ENCODE assay signal across 1 cellular context in the genomic region with DNA sequence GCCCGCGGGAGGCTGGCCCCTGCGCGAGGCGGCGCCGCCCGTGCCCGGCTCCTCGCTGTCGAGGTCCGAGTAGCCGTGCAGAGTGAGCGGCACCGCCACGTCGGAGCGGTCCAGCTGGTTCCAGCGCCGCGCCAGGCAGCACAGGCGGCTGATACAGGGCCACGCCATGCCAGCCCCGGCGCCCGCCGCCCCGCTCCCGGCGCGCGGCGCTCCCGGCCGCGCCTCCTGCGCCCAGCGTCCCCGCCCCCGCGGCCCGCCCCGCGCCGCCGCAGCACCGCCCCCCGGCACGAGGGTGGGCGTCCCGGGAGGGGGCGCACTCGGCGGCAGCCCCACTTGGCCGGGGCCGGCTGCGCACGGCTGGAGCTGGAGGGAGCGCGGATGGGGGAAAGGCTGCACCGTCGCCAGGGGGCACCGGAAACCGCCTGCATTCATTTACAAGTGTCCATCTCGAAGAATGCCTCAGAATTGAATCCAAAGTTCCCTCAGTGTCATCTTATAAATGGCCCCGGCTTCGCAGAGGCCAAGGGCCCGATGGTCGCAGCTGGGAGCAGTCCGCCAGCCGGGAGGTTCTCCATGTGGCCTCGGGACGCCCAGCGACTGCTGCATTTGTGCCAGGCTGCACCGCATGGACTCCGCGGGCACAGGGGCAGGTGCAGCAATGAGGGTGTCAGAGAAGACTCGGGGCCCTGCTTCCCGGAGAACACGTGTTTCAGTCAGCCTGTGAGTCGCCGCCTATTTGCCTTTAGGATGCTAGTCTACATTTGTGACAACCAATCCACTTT.
TF ChIP-seq lines count a peak whose summit lies in the region.

A gene (minus strand): TSS at position 198 of the 782 bp plus-strand sequence. CDS start 30 bp downstream, at position 168.

TF ChIP-seq in HEK293, 187 proteins besides CTCF, POLR2A, EP300 and RAD21 (continued from another document and continues in another):
- TF ChIP-seq ZBTB48 (tag by site-specific recombination; IDR thresholded peaks at IDR 0.05) = no peak; the same call in 1 of the 2 replicates
- TF ChIP-seq ZNF302 (tag by site-specific recombination; IDR thresholded peaks at IDR 0.05; ENCODE audit: low read depth) = no peak
- TF ChIP-seq YY2 (tag by site-specific recombination; IDR thresholded peaks at IDR 0.05) = no peak
- TF ChIP-seq, protein P1, sequence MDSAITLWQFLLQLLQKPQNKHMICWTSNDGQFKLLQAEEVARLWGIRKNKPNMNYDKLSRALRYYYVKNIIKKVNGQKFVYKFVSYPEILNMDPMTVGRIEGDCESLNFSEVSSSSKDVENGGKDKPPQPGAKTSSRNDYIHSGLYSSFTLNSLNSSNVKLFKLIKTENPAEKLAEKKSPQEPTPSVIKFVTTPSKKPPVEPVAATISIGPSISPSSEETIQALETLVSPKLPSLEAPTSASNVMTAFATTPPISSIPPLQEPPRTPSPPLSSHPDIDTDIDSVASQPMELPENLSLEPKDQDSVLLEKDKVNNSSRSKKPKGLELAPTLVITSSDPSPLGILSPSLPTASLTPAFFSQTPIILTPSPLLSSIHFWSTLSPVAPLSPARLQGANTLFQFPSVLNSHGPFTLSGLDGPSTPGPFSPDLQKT (IDR thresholded peaks at IDR 0.05; ENCODE audit: borderline replicate concordance, low read depth, low read length) = no peak
- no peak for TF ChIP-seq ZNF37A (tag by site-specific recombination; IDR thresholded peaks at IDR 0.05)
- no peak for TF ChIP-seq KLF10 (tag by site-specific recombination; IDR thresholded peaks at IDR 0.05)
- no peak for TF ChIP-seq ZNF433 (tag by site-specific recombination; IDR thresholded peaks at IDR 0.05; ENCODE audit: low read depth)
- TF ChIP-seq, protein P2, sequence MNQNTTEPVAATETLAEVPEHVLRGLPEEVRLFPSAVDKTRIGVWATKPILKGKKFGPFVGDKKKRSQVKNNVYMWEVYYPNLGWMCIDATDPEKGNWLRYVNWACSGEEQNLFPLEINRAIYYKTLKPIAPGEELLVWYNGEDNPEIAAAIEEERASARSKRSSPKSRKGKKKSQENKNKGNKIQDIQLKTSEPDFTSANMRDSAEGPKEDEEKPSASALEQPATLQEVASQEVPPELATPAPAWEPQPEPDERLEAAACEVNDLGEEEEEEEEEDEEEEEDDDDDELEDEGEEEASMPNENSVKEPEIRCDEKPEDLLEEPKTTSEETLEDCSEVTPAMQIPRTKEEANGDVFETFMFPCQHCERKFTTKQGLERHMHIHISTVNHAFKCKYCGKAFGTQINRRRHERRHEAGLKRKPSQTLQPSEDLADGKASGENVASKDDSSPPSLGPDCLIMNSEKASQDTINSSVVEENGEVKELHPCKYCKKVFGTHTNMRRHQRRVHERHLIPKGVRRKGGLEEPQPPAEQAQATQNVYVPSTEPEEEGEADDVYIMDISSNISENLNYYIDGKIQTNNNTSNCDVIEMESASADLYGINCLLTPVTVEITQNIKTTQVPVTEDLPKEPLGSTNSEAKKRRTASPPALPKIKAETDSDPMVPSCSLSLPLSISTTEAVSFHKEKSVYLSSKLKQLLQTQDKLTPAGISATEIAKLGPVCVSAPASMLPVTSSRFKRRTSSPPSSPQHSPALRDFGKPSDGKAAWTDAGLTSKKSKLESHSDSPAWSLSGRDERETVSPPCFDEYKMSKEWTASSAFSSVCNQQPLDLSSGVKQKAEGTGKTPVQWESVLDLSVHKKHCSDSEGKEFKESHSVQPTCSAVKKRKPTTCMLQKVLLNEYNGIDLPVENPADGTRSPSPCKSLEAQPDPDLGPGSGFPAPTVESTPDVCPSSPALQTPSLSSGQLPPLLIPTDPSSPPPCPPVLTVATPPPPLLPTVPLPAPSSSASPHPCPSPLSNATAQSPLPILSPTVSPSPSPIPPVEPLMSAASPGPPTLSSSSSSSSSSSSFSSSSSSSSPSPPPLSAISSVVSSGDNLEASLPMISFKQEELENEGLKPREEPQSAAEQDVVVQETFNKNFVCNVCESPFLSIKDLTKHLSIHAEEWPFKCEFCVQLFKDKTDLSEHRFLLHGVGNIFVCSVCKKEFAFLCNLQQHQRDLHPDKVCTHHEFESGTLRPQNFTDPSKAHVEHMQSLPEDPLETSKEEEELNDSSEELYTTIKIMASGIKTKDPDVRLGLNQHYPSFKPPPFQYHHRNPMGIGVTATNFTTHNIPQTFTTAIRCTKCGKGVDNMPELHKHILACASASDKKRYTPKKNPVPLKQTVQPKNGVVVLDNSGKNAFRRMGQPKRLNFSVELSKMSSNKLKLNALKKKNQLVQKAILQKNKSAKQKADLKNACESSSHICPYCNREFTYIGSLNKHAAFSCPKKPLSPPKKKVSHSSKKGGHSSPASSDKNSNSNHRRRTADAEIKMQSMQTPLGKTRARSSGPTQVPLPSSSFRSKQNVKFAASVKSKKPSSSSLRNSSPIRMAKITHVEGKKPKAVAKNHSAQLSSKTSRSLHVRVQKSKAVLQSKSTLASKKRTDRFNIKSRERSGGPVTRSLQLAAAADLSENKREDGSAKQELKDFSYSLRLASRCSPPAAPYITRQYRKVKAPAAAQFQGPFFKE (tag by site-specific recombination; IDR thresholded peaks at IDR 0.05; ENCODE audit: borderline replicate concordance) = no peak
- TF ChIP-seq ZNF10 (tag by site-specific recombination; IDR thresholded peaks at IDR 0.05) = no peak
- no peak for TF ChIP-seq ZNF529 (tag by site-specific recombination; IDR thresholded peaks at IDR 0.05; ENCODE audit: insufficient replicate concordance)
- TF ChIP-seq ZNF426 (tag by site-specific recombination; IDR thresholded peaks at IDR 0.05) = no peak
- no peak for TF ChIP-seq ZNF248 (tag by site-specific recombination; IDR thresholded peaks at IDR 0.05)
- TF ChIP-seq ZIC2 (tag by site-specific recombination; IDR thresholded peaks at IDR 0.05) = peak; percentile 47
- TF ChIP-seq RBAK (tag by site-specific recombination; IDR thresholded peaks at IDR 0.05) = no peak
- TF ChIP-seq ZNF146 (tag by site-specific recombination; IDR thresholded peaks at IDR 0.05) = no peak
- TF ChIP-seq ZNF311 (tag by site-specific recombination; IDR thresholded peaks at IDR 0.05; ENCODE audit: borderline replicate concordance) = no peak
- TF ChIP-seq, protein P3, sequence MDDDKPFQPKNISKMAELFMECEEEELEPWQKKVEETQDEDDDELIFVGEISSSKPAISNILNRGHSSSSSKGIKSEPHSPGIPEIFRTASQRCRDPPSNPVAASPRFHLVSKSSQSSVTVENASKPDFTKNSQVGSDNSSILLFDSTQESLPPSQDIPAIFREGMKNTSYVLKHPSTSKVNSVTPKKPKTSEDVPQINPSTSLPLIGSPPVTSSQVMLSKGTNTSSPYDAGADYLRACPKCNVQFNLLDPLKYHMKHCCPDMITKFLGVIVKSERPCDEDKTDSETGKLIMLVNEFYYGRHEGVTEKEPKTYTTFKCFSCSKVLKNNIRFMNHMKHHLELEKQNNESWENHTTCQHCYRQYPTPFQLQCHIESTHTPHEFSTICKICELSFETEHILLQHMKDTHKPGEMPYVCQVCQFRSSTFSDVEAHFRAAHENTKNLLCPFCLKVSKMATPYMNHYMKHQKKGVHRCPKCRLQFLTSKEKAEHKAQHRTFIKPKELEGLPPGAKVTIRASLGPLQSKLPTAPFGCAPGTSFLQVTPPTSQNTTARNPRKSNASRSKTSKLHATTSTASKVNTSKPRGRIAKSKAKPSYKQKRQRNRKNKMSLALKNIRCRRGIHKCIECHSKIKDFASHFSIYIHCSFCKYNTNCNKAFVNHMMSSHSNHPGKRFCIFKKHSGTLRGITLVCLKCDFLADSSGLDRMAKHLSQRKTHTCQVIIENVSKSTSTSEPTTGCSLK (tag by site-specific recombination; IDR thresholded peaks at IDR 0.05) = no peak
- no peak for TF ChIP-seq ZNF560 (tag by site-specific recombination; IDR thresholded peaks at IDR 0.05; ENCODE audit: borderline replicate concordance)
- no peak for TF ChIP-seq ZNF350 (tag by site-specific recombination; IDR thresholded peaks at IDR 0.05)
- no peak for TF ChIP-seq ZNF623 (tag by site-specific recombination; IDR thresholded peaks at IDR 0.05)
- no peak for TF ChIP-seq ZNF558 (tag by site-specific recombination; IDR thresholded peaks at IDR 0.05)
- no peak for TF ChIP-seq ZNF423 (tag by site-specific recombination; IDR thresholded peaks at IDR 0.05)
- TF ChIP-seq, protein P4, sequence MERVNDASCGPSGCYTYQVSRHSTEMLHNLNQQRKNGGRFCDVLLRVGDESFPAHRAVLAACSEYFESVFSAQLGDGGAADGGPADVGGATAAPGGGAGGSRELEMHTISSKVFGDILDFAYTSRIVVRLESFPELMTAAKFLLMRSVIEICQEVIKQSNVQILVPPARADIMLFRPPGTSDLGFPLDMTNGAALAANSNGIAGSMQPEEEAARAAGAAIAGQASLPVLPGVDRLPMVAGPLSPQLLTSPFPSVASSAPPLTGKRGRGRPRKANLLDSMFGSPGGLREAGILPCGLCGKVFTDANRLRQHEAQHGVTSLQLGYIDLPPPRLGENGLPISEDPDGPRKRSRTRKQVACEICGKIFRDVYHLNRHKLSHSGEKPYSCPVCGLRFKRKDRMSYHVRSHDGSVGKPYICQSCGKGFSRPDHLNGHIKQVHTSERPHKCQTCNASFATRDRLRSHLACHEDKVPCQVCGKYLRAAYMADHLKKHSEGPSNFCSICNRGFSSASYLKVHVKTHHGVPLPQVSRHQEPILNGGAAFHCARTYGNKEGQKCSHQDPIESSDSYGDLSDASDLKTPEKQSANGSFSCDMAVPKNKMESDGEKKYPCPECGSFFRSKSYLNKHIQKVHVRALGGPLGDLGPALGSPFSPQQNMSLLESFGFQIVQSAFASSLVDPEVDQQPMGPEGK (tag by site-specific recombination; IDR thresholded peaks at IDR 0.05) = peak; percentile 46; the same call in 1 of the 2 replicates
- no peak for TF ChIP-seq ZNF169 (tag by site-specific recombination; IDR thresholded peaks at IDR 0.05)
- TF ChIP-seq, protein P5, sequence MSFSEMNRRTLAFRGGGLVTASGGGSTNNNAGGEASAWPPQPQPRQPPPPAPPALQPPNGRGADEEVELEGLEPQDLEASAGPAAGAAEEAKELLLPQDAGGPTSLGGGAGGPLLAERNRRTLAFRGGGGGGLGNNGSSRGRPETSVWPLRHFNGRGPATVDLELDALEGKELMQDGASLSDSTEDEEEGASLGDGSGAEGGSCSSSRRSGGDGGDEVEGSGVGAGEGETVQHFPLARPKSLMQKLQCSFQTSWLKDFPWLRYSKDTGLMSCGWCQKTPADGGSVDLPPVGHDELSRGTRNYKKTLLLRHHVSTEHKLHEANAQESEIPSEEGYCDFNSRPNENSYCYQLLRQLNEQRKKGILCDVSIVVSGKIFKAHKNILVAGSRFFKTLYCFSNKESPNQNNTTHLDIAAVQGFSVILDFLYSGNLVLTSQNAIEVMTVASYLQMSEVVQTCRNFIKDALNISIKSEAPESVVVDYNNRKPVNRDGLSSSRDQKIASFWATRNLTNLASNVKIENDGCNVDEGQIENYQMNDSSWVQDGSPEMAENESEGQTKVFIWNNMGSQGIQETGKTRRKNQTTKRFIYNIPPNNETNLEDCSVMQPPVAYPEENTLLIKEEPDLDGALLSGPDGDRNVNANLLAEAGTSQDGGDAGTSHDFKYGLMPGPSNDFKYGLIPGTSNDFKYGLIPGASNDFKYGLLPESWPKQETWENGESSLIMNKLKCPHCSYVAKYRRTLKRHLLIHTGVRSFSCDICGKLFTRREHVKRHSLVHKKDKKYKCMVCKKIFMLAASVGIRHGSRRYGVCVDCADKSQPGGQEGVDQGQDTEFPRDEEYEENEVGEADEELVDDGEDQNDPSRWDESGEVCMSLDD (tag by site-specific recombination; IDR thresholded peaks at IDR 0.05) = no peak
- no peak for TF ChIP-seq ZNF211 (tag by site-specific recombination; IDR thresholded peaks at IDR 0.05; ENCODE audit: low read depth)
- TF ChIP-seq, protein P6, sequence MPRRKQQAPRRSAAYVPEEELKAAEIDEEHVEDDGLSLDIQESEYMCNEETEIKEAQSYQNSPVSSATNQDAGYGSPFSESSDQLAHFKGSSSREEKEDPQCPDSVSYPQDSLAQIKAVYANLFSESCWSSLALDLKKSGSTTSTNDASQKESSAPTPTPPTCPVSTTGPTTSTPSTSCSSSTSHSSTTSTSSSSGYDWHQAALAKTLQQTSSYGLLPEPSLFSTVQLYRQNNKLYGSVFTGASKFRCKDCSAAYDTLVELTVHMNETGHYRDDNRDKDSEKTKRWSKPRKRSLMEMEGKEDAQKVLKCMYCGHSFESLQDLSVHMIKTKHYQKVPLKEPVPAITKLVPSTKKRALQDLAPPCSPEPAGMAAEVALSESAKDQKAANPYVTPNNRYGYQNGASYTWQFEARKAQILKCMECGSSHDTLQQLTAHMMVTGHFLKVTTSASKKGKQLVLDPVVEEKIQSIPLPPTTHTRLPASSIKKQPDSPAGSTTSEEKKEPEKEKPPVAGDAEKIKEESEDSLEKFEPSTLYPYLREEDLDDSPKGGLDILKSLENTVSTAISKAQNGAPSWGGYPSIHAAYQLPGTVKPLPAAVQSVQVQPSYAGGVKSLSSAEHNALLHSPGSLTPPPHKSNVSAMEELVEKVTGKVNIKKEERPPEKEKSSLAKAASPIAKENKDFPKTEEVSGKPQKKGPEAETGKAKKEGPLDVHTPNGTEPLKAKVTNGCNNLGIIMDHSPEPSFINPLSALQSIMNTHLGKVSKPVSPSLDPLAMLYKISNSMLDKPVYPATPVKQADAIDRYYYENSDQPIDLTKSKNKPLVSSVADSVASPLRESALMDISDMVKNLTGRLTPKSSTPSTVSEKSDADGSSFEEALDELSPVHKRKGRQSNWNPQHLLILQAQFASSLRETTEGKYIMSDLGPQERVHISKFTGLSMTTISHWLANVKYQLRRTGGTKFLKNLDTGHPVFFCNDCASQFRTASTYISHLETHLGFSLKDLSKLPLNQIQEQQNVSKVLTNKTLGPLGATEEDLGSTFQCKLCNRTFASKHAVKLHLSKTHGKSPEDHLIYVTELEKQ (tag by site-specific recombination; IDR thresholded peaks at IDR 0.05; ENCODE audit: borderline replicate concordance) = no peak
- TF ChIP-seq ZEB2 (tag by site-specific recombination; IDR thresholded peaks at IDR 0.05) = 0 out of 2 replicates have a peak, but pooled peaks have one; percentile 28
- TF ChIP-seq ZNF274 (IDR thresholded peaks at IDR 0.05; ENCODE audit: low read length) = no peak
- TF ChIP-seq ZNF274 (tag by site-specific recombination; IDR thresholded peaks at IDR 0.05; ENCODE audit: borderline replicate concordance) = no peak
- TF ChIP-seq OVOL3 (tag by site-specific recombination; IDR thresholded peaks at IDR 0.05) = no peak
- no peak for TF ChIP-seq HOXD13 (CRISPR knock-in tag; IDR thresholded peaks at IDR 0.05; ENCODE audit: borderline replicate concordance)
- no peak for TF ChIP-seq MZF1 (tag by site-specific recombination; IDR thresholded peaks at IDR 0.05; ENCODE audit: borderline replicate concordance)
- peak; percentile 20; the same call in 1 of the 2 replicates for TF ChIP-seq GLIS1 (tag by site-specific recombination; IDR thresholded peaks at IDR 0.05)
- no peak for TF ChIP-seq ZNF266 (tag by site-specific recombination; IDR thresholded peaks at IDR 0.05; ENCODE audit: low read depth)
- TF ChIP-seq, protein P7, sequence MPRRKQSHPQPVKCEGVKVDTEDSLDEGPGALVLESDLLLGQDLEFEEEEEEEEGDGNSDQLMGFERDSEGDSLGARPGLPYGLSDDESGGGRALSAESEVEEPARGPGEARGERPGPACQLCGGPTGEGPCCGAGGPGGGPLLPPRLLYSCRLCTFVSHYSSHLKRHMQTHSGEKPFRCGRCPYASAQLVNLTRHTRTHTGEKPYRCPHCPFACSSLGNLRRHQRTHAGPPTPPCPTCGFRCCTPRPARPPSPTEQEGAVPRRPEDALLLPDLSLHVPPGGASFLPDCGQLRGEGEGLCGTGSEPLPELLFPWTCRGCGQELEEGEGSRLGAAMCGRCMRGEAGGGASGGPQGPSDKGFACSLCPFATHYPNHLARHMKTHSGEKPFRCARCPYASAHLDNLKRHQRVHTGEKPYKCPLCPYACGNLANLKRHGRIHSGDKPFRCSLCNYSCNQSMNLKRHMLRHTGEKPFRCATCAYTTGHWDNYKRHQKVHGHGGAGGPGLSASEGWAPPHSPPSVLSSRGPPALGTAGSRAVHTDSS (tag by site-specific recombination; IDR thresholded peaks at IDR 0.05) = no peak
- no peak for TF ChIP-seq ZNF19 (tag by site-specific recombination; IDR thresholded peaks at IDR 0.05; ENCODE audit: low read depth)
- no peak for TF ChIP-seq ZNF544 (tag by site-specific recombination; IDR thresholded peaks at IDR 0.05)
- no peak for TF ChIP-seq ZNF658 (tag by site-specific recombination; IDR thresholded peaks at IDR 0.05)
